In genomic region chr12:6292606-6293005, GRCh38 we compare ENCODE assay signal across 18 cellular contexts. TPM values are rescaled to one million over a fixed set of nuclear protein-coding genes. Genes with fewer than 3 reads are reported as not detected.
DNase-seq lines count a peak whose midpoint lies in the region; ATAC-seq and TF ChIP-seq lines count a peak whose summit lies in the region.
"Had no signal": no experiment of that assay in that cellular context is flagged by ENCODE, and none has a peak within 500 bp of the region (broad histone marks: within the 10 kb centered on the region; RNA-seq: fewer than 3 reads in every experiment).

No MANE protein-coding gene starts in this region.

- ATAC-seq in right lobe of liver, result peak; percentile 57 to 67 (median 61)

- DNase-seq in MCF 10A (ENCODE audit: unreplicated experiment) (peak; percentile 70), breast epithelium (ENCODE audit: low spot score in 2 of 2) (no peak), colonic mucosa (no peak), right lobe of liver (no peak), tibial artery (no peak), NCI-H774 (lab: John Stamatoyannopoulos, UW) (no peak), NCI-H1417 (lab: John Stamatoyannopoulos, UW) (no peak)
- DNase-seq in stimulated activated CD4-positive, alpha-beta T cell treated with anti-CD3 and anti-CD28 coated beads, Interleukin-15, amount 100 ng/mL, for 24 hours, result no peak
- DNase-seq: activated effector memory CD4-positive, alpha-beta T cell treated with anti-CD3 and anti-CD28 coated beads, Interleukin-2, amount 50 U/mL, for 16 hours; COR-L47; endodermal cell; kidney glomerular epithelial cell; stimulated activated CD4-positive, alpha-beta T cell treated with anti-CD3 and anti-CD28 coated beads, Interleukin-2, amount 100 ng/mL, for 48 hours had no signal

- CTCF ChIA-PET in MCF 10A (lab: Yijun Ruan, JAX), result interaction anchor here (0.7 to 1.2 kb wide), 3 partner anchors 8 to 1195 kb away, joined by 3 read pairs; no protein-coding TSS in a partner anchor

- peaks cover 22% of the 10 kb centered on the region for H3K36me3 Mint-ChIP-seq in MCF 10A (ENCODE audit: insufficient read depth, unreplicated experiment)

- intact Hi-C loops in MCF 10A (cut with micrococcal nuclease) (loop anchor here (2.0 kb wide), 1 partner anchor 30 kb away; no protein-coding TSS in a partner anchor), breast epithelium (cut with DNase I; ENCODE audit: low total_unique reads) (no loop called here), colonic mucosa (cut with DNase I) (no loop called here), right lobe of liver (cut with DNase I) (no loop called here), tibial artery (cut with DNase I; ENCODE audit: low total_unique reads) (no loop called here)

- no peaks in the 10 kb centered on the region for H3K4me1 ChIP-seq in breast epithelium
- H3K4me1 ChIP-seq in colonic mucosa, result peaks cover 6% of the 10 kb centered on the region
- peaks cover 0 to 40% (median 12%) of the 10 kb centered on the region in 4 donors for H3K4me1 ChIP-seq in right lobe of liver
- H3K4me1 ChIP-seq in tibial artery, result peaks cover 0 to 26% (median 3%) of the 10 kb centered on the region in 4 donors

- POLR2A ChIA-PET in MCF 10A (lab: Yijun Ruan, JAX), result interaction anchor here (0.6 to 1.5 kb wide), 4 partner anchors 20 to 1435 kb away, joined by 3 to 4 read pairs (median 4); partner anchors contain the start of gene GAPDH

- H3K4me1 Mint-ChIP-seq in MCF 10A (ENCODE audit: insufficient read depth, unreplicated experiment), result peaks cover 23% of the 10 kb centered on the region

- no peaks in the 10 kb centered on the region for H3K9me3 Mint-ChIP-seq in MCF 10A (ENCODE audit: unreplicated experiment)

- 26% methylated on average over 2 of the region's 2 CpGs for WGBS in right lobe of liver (ENCODE audit: insufficient coverage, low coverage, low lambda C conversion rate, missing lambda C conversion rate)

- TF ChIP-seq POLR2A in breast epithelium (IDR thresholded peaks at IDR 0.05), result no peak
- TF ChIP-seq POLR2A in right lobe of liver (IDR thresholded peaks at IDR 0.05), result no peak

- no TSS peak for BruUV-seq in MCF 10A (replicated peaks; lab: Mats Ljungman, UMichigan)

- H3K36me3 ChIP-seq in breast epithelium (no peaks in the 10 kb centered on the region), colonic mucosa (no peaks in the 10 kb centered on the region), right lobe of liver (no peaks in the 10 kb centered on the region), tibial artery (no peaks in the 10 kb centered on the region)

- H3K4me3 ChIP-seq in breast epithelium (no peak overlapping the region), colonic mucosa (no peak overlapping the region), right lobe of liver (no peak overlapping the region), tibial artery (no peak overlapping the region)

- H3K27ac ChIP-seq in breast epithelium (no peak overlapping the region), colonic mucosa (peak overlapping the region; percentile 92), right lobe of liver (peak overlapping the region; percentile 4 to 59 (median 19)), tibial artery (no peak overlapping the region)
- H3K27ac ChIP-seq: VCaP had no signal

- H3K9me3 ChIP-seq in breast epithelium (no peaks in the 10 kb centered on the region), colonic mucosa (no peaks in the 10 kb centered on the region), right lobe of liver (no peaks in the 10 kb centered on the region), tibial artery (no peaks in the 10 kb centered on the region)

- no peaks in the 10 kb centered on the region for H3K27me3 ChIP-seq in breast epithelium
- no peaks in the 10 kb centered on the region for H3K27me3 ChIP-seq in colonic mucosa
- H3K27me3 ChIP-seq in right lobe of liver, result no peaks in the 10 kb centered on the region
- no peaks in the 10 kb centered on the region for H3K27me3 ChIP-seq in tibial artery

- no peaks in the 10 kb centered on the region for H3K27me3 Mint-ChIP-seq in MCF 10A (ENCODE audit: insufficient read depth, unreplicated experiment)

- no peak for TF ChIP-seq CTCF in MCF 10A (IDR thresholded peaks at IDR 0.05; ENCODE audit: unreplicated experiment)
- no peak for TF ChIP-seq CTCF in breast epithelium (IDR thresholded peaks at IDR 0.05)
- TF ChIP-seq CTCF in colonic mucosa (IDR thresholded peaks at IDR 0.05), result no peak
- no peak for TF ChIP-seq CTCF in right lobe of liver (IDR thresholded peaks at IDR 0.05)
- no peak for TF ChIP-seq CTCF in tibial artery (IDR thresholded peaks at IDR 0.05)

- peak overlapping the region; percentile 80 for H3K27ac Mint-ChIP-seq in MCF 10A (ENCODE audit: low read depth, unreplicated experiment)
- H3K27ac Mint-ChIP-seq: endodermal cell had no signal

- H3K4me3 Mint-ChIP-seq in MCF 10A (ENCODE audit: unreplicated experiment), result no peak overlapping the region
- H3K4me3 Mint-ChIP-seq: brain, endodermal cell had no signal

- H3K9ac ChIP-seq in colonic mucosa (ENCODE audit: low read depth in 2 of 2, low read length in 2 of 2), result no peak overlapping the region

RNA-seq across cellular contexts. Expression of gene PLEKHG6, which starts 17.9 kb away (rescaled TPM):
- total RNA-seq in MCF 10A (2022), result not detected in 2 replicates
- 10 to 100 TPM; 11.9 to 43.6 (median 42.4) TPM for total RNA-seq in breast epithelium
- total RNA-seq in colonic mucosa, result 100 to 1,000 TPM; 107 to 123 TPM
- 1 to 10 TPM; 2.3 to 5.5 (median 3.3) TPM for total RNA-seq in right lobe of liver
- total RNA-seq: A673; activated CD8-positive, alpha-beta memory T cell treated with anti-CD3 and anti-CD28 coated beads for 36 hours; NCI-H460 had no signal

RNA-seq across cellular contexts. Expression of gene TNFRSF1A, which starts 49.3 kb away (rescaled TPM):
- total RNA-seq in MCF 10A (2022) (103 and 110 TPM in 2 replicates), breast epithelium (100 to 1,000 TPM; 232 to 256 (median 238) TPM), colonic mucosa (100 to 1,000 TPM; 116 to 164 TPM), right lobe of liver (100 to 1,000 TPM in 4 of 6 experiments, 10 to 100 TPM in 2; 70.6 to 199 (median 117) TPM)

Comparison
In these comparisons a context has a peak if more than half of its experiments do, and no peak if none do; other contexts are left out.
1. H3K27ac ChIP-seq: peak in colonic mucosa (single experiment) and right lobe of liver (3 of 3); none in breast epithelium (0 of 2) and tibial artery (0 of 2).